Comparison of ENCODE assay signal across 8 cellular contexts in genomic region chr12:131928765-131929529, GRCh38. TPM values are rescaled to one million over a fixed set of nuclear protein-coding genes. Genes with fewer than 3 reads are reported as not detected.
A peak's percentile ranks its signal among the peaks of the same experiment; 100 is the strongest.
DNase-seq lines count a peak whose midpoint lies in the region; ATAC-seq and TF ChIP-seq lines count a peak whose summit lies in the region.

PUS1 (plus strand) TSS chr12:131929276; CDS start chr12:131929723, 447 bp downstream.

- H3K27ac Mint-ChIP-seq in progenitor cell of endocrine pancreas = peak within 1 kb of the TSS; percentile 86

- ATAC-seq in HG02852 (IDR thresholded peaks at IDR 0.05; ENCODE audit: unreplicated experiment) (peak; percentile 62), left cardiac atrium (peak; percentile 96 to 97)

- no peaks in the 10 kb centered on the region for H3K27me3 Mint-ChIP-seq in progenitor cell of endocrine pancreas

- DNase-seq in GM13976 (ENCODE audit: low spot score) (peak; percentile 99), NCI-H1694 (lab: John Stamatoyannopoulos, UW) (peak; percentile 76), amniotic epithelial cell (ENCODE audit: low read depth) (peak; percentile 88), left cardiac atrium (peak; percentile 94), progenitor cell of endocrine pancreas (ENCODE audit: low spot score, unreplicated experiment) (peak; percentile 83), ureter (ENCODE audit: low spot score) (peak; percentile 95)

- no peak for TF ChIP-seq CTCF in GM13976 (IDR thresholded peaks at IDR 0.05; ENCODE audit: borderline replicate concordance, control extremely low read depth, extremely low read depth, insufficient read depth, missing control alignments)
- TF ChIP-seq CTCF in progenitor cell of endocrine pancreas (IDR thresholded peaks at IDR 0.05; ENCODE audit: unreplicated experiment) = no peak

- H3K9me3 Mint-ChIP-seq in progenitor cell of endocrine pancreas (ENCODE audit: low read depth) = no peaks in the 10 kb centered on the region

- peak within 1 kb of the TSS; percentile 91 for H3K4me3 Mint-ChIP-seq in progenitor cell of endocrine pancreas (ENCODE audit: low read depth)

- H3K4me1 Mint-ChIP-seq in progenitor cell of endocrine pancreas (ENCODE audit: low read depth) = peaks cover 3% of the 10 kb centered on the region

- intact Hi-C loops in T-helper 1 cell treated with Interleukin-12 subunit alpha and Interleukin-12 subunit beta and Interleukin-4 antibody, amounts not matched to agents 30 ng/mL and 1 ng/mL, for 36 hours (cut with micrococcal nuclease) = loop anchor here (1.0 to 5.0 kb wide), 9 partner anchors 20 to 1057 kb away; partner anchors contain the start of genes EP400, POLE, PXMP2 and RAN
- intact Hi-C loops in left cardiac atrium (cut with DNase I) = no loop called here

- in situ Hi-C loops in GM13976 (cut with MboI; ENCODE audit: low sequenced_read_pairs, unreplicated experiment) = no loop called here

- peaks cover 14% of the 10 kb centered on the region for H3K36me3 Mint-ChIP-seq in progenitor cell of endocrine pancreas (ENCODE audit: insufficient read depth)

RNA-seq across cellular contexts. Expression of gene PUS1, which starts in this region (rescaled TPM):
- total RNA-seq in T-helper 1 cell treated with Interleukin-12 subunit alpha and Interleukin-12 subunit beta and Interleukin-4 antibody, amounts not matched to agents 30 ng/mL and 1 ng/mL, for 36 hours = 61.4 and 62.7 TPM in 2 replicates
- total RNA-seq in left cardiac atrium = 10 to 100 TPM in 1 of 2 donors, 1 to 10 TPM in 1; 7.7 to 19.2 TPM
- 38.5 and 40.4 TPM in 2 replicates for total RNA-seq in progenitor cell of endocrine pancreas
- 46.9 TPM for total RNA-seq in ureter

Comparison
In these comparisons a context has a peak if more than half of its experiments do, and no peak if none do; other contexts are left out.
1. Peak in every context shown above with its lines: DNase-seq and ATAC-seq.